In genomic region chrX:66163849-66164401, GRCh38 we compare ENCODE assay signal across 8 cellular contexts. TPM values are rescaled to one million over a fixed set of nuclear protein-coding genes. Genes with fewer than 3 reads are reported as not detected.
DNase-seq lines count a peak whose midpoint lies in the region; ATAC-seq and TF ChIP-seq lines count a peak whose summit lies in the region.

TSS of gene HEPH (plus strand) at chrX:66164247. CDS start at chrX:66170571, 6,324 bp downstream.

- H3K27ac Mint-ChIP-seq in activated CD4-positive, alpha-beta memory T cell treated with anti-CD3 and anti-CD28 coated beads for 36 hours: no peak within 1 kb of the TSS

- H3K27me3 ChIP-seq in brain microvascular endothelial cell (replicated peaks): no peaks in the 10 kb centered on the region

- peak; percentile 71 for ATAC-seq in GM21367 (IDR thresholded peaks at IDR 0.05; ENCODE audit: unreplicated experiment)

- POLR2A ChIA-PET in activated CD4-positive, alpha-beta memory T cell treated with anti-CD3 and anti-CD28 coated beads for 36 hours (lab: Charles Lee): no interaction called here

- intact Hi-C loops in activated CD4-positive, alpha-beta memory T cell treated with anti-CD3 and anti-CD28 coated beads for 36 hours (cut with micrococcal nuclease): no loop called here

- no peak for TF ChIP-seq CTCF in brain microvascular endothelial cell (IDR thresholded peaks at IDR 0.05; ENCODE audit: low read depth, low read length, missing control alignments)

- no peak within 1 kb of the TSS for H3K4me3 ChIP-seq in brain microvascular endothelial cell (ENCODE audit: low read depth, low read length)

- CTCF ChIA-PET in activated CD4-positive, alpha-beta memory T cell treated with anti-CD3 and anti-CD28 coated beads for 36 hours (lab: Charles Lee): no interaction called here

- no peaks in the 10 kb centered on the region for H3K36me3 ChIP-seq in brain microvascular endothelial cell (replicated peaks)

- DNase-seq in OCI-M1 (lab: John Stamatoyannopoulos, UW): peak; percentile 92
- peak; percentile 36 for DNase-seq in iPS DF 4.7 (ENCODE audit: extremely low read depth, low spot score)
- peak in 24 of 49 donors; percentile 0 to 43 (median 6) for DNase-seq in substantia nigra (lab: John Stamatoyannopoulos, UW)
- no peak for DNase-seq in cortex of kidney (lab: John Stamatoyannopoulos, UW)
- no peak for DNase-seq in activated CD4-positive, alpha-beta memory T cell treated with anti-CD3 and anti-CD28 coated beads for 36 hours
- DNase-seq in activated CD4-positive, alpha-beta T cell treated with anti-CD3 and anti-CD28 coated beads for 1 hour: no peak
- DNase-seq in brain microvascular endothelial cell: no peak

- no peaks in the 10 kb centered on the region for H3K9me3 Mint-ChIP-seq in activated CD4-positive, alpha-beta memory T cell treated with anti-CD3 and anti-CD28 coated beads for 36 hours

- in situ Hi-C loops in brain microvascular endothelial cell (cut with HindIII; ENCODE audit: low pct_ligation_motif_present, low sequenced_read_pairs): no loop called here

- H3K4me3 Mint-ChIP-seq in activated CD4-positive, alpha-beta memory T cell treated with anti-CD3 and anti-CD28 coated beads for 36 hours: no peak within 1 kb of the TSS

- H3K27me3 Mint-ChIP-seq in activated CD4-positive, alpha-beta memory T cell treated with anti-CD3 and anti-CD28 coated beads for 36 hours: no peaks in the 10 kb centered on the region

- H3K27ac ChIP-seq in substantia nigra (ENCODE audit: low read depth, low read length, poor library complexity, severe bottlenecking): peak within 1 kb of the TSS; percentile 52
- H3K27ac ChIP-seq in brain microvascular endothelial cell: no peak within 1 kb of the TSS

- no peaks in the 10 kb centered on the region for H3K4me1 Mint-ChIP-seq in activated CD4-positive, alpha-beta memory T cell treated with anti-CD3 and anti-CD28 coated beads for 36 hours (ENCODE audit: low read depth)

- H3K36me3 Mint-ChIP-seq in activated CD4-positive, alpha-beta memory T cell treated with anti-CD3 and anti-CD28 coated beads for 36 hours: no peaks in the 10 kb centered on the region

RNA-seq across cellular contexts. Expression of gene HEPH, which starts in this region (rescaled TPM):
- not detected for total RNA-seq in activated CD4-positive, alpha-beta memory T cell treated with anti-CD3 and anti-CD28 coated beads for 36 hours

Comparison
In these comparisons a context has a peak if more than half of its experiments do, and no peak if none do; other contexts are left out.
1. DNase-seq: peak in OCI-M1 (single experiment) and iPS DF 4.7 (single experiment); none in cortex of kidney (single experiment), activated CD4-positive, alpha-beta memory T cell treated with anti-CD3 and anti-CD28 coated beads for 36 hours (single experiment), activated CD4-positive, alpha-beta T cell treated with anti-CD3 and anti-CD28 coated beads for 1 hour (single experiment) and brain microvascular endothelial cell (single experiment).